ENCODE assay signal across 1 cellular context in the genomic region with DNA sequence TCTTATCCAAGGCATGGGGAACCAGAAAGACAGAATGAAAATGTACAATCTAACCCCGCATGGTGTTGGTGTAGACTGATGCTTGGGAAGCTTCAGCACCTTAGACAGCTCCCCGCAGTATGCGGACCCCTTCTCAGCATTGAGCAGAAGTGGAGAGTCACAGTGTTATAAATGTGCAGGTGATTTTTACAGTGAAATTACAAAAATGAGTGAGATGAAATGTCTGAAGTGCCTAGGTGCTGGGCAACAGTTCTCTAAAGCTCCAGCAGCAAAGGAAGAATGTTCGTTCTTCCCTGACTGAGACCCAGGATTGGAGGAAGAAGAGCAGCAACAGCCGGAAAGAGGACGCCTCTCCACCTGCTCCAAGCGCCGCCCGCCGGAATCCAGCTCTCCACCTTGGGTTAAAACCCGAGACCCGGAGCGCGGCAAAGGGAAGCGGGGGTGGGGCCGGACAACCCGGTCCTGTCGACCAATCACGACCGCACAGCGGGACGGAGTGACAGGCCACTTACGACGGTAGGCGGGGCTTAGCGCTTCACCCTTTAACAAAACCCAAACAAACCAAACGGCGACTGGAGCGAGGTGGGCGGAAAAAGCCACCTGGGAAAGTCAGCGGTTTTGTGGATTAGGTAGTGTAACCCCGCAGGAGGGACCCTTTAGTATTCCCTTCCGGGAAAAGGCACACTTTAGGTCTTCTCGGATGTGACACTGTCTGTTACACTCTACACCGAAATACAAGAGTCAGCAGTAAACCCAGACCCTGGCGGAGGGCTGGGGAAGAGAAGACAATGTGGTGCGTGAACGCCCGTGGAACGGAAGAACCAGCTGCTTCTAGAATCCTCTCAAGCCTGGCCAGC.
TF ChIP-seq lines count a peak whose summit lies in the region.

A gene (minus strand): TSS at position 403 of the 857 bp plus-strand sequence. CDS start 436 bp downstream, outside the sequence.

TF ChIP-seq in K562, 482 proteins besides CTCF, POLR2A, EP300 and RAD21 (continued from another document):
- TF ChIP-seq, protein P1, sequence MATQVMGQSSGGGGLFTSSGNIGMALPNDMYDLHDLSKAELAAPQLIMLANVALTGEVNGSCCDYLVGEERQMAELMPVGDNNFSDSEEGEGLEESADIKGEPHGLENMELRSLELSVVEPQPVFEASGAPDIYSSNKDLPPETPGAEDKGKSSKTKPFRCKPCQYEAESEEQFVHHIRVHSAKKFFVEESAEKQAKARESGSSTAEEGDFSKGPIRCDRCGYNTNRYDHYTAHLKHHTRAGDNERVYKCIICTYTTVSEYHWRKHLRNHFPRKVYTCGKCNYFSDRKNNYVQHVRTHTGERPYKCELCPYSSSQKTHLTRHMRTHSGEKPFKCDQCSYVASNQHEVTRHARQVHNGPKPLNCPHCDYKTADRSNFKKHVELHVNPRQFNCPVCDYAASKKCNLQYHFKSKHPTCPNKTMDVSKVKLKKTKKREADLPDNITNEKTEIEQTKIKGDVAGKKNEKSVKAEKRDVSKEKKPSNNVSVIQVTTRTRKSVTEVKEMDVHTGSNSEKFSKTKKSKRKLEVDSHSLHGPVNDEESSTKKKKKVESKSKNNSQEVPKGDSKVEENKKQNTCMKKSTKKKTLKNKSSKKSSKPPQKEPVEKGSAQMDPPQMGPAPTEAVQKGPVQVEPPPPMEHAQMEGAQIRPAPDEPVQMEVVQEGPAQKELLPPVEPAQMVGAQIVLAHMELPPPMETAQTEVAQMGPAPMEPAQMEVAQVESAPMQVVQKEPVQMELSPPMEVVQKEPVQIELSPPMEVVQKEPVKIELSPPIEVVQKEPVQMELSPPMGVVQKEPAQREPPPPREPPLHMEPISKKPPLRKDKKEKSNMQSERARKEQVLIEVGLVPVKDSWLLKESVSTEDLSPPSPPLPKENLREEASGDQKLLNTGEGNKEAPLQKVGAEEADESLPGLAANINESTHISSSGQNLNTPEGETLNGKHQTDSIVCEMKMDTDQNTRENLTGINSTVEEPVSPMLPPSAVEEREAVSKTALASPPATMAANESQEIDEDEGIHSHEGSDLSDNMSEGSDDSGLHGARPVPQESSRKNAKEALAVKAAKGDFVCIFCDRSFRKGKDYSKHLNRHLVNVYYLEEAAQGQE (CRISPR knock-in tag; IDR thresholded peaks at IDR 0.05; ENCODE audit: low read depth): peak; percentile 91
- TF ChIP-seq, protein P2, sequence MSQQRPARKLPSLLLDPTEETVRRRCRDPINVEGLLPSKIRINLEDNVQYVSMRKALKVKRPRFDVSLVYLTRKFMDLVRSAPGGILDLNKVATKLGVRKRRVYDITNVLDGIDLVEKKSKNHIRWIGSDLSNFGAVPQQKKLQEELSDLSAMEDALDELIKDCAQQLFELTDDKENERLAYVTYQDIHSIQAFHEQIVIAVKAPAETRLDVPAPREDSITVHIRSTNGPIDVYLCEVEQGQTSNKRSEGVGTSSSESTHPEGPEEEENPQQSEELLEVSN (IDR thresholded peaks at IDR 0.05; ENCODE audit: borderline replicate concordance in 1 of 2, extremely low read depth in 1 of 2, insufficient read depth in 1 of 2, insufficient read length in 1 of 2, low read depth in 1 of 2, low read length in 1 of 2, poor library complexity in 1 of 2, severe bottlenecking in 1 of 2): peak; percentile 15 to 82
- TF ChIP-seq ZNF239 (CRISPR knock-in tag; IDR thresholded peaks at IDR 0.05) (no peak), EHMT2 (IDR thresholded peaks at IDR 0.05) (peak; percentile 98), MECOM (CRISPR knock-in tag; IDR thresholded peaks at IDR 0.05) (0 out of 2 replicates have a peak, but pooled peaks have one; percentile 14), ASH1L (IDR thresholded peaks at IDR 0.05; ENCODE audit: borderline replicate concordance, low read depth, partially characterized antibody) (no peak), POLR2AphosphoS5 (IDR thresholded peaks at IDR 0.05; ENCODE audit: control insufficient read depth, insufficient read depth, low read depth, low read length) (no peak), MAFF (IDR thresholded peaks at IDR 0.05; ENCODE audit: low read length) (peak; percentile 49), PML (IDR thresholded peaks at IDR 0.05; ENCODE audit: low read length) (no peak), NCOA6 (IDR thresholded peaks at IDR 0.05) (no peak), KDM2B (CRISPR knock-in tag; IDR thresholded peaks at IDR 0.05) (no peak), CBX1 (IDR thresholded peaks at IDR 0.05; ENCODE audit: low read depth) (0 out of 2 replicates have a peak, but pooled peaks have one; percentile 23), ZNF217 (CRISPR knock-in tag; IDR thresholded peaks at IDR 0.05) (no peak), TEAD4 (IDR thresholded peaks at IDR 0.05; ENCODE audit: low read length) (peak; percentile 61), TEAD4 (CRISPR knock-in tag; IDR thresholded peaks at IDR 0.05; ENCODE audit: borderline replicate concordance) (no peak), ZNF274 (IDR thresholded peaks at IDR 0.05; ENCODE audit: borderline replicate concordance, low read depth, low read length) (no peak), SMAD4 (CRISPR knock-in tag; conservative IDR thresholded peaks at IDR 0.05) (no peak), ZNF316 (IDR thresholded peaks at IDR 0.05) (peak; percentile 55; the same call in 1 of the 2 replicates), TARDBP (IDR thresholded peaks at IDR 0.05) (no peak), SMARCA4 (IDR thresholded peaks at IDR 0.05) (no peak), EGR1 (conservative IDR thresholded peaks at IDR 0.05) (peak; percentile 39; the same call in 1 of the 2 replicates), ZNF589 (CRISPR knock-in tag; IDR thresholded peaks at IDR 0.05; ENCODE audit: low read depth) (no peak), SRSF9 (IDR thresholded peaks at IDR 0.05; ENCODE audit: borderline replicate concordance, low read depth, low read length) (no peak), SP2 (IDR thresholded peaks at IDR 0.05; ENCODE audit: extremely low read depth, low read depth, low read length, poor library complexity, severe bottlenecking) (peak; percentile 22), ZNF644 (tag; IDR thresholded peaks at IDR 0.05; ENCODE audit: low read depth) (no peak), TEAD2 (tag; IDR thresholded peaks at IDR 0.05) (no peak), ESRRA (IDR thresholded peaks at IDR 0.05; ENCODE audit: borderline replicate concordance, low read depth) (no peak), SLC30A9 (CRISPR knock-in tag; IDR thresholded peaks at IDR 0.05) (no peak)
- TF ChIP-seq, protein P3, sequence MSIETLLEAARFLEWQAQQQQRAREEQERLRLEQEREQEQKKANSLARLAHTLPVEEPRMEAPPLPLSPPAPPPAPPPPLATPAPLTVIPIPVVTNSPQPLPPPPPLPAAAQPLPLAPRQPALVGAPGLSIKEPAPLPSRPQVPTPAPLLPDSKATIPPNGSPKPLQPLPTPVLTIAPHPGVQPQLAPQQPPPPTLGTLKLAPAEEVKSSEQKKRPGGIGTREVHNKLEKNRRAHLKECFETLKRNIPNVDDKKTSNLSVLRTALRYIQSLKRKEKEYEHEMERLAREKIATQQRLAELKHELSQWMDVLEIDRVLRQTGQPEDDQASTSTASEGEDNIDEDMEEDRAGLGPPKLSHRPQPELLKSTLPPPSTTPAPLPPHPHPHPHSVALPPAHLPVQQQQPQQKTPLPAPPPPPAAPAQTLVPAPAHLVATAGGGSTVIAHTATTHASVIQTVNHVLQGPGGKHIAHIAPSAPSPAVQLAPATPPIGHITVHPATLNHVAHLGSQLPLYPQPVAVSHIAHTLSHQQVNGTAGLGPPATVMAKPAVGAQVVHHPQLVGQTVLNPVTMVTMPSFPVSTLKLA (conservative IDR thresholded peaks at IDR 0.05): 0 out of 4 replicates have a peak, but pooled peaks of 1 of the 2 experiments have one; percentile 11
- TF ChIP-seq, protein P4, sequence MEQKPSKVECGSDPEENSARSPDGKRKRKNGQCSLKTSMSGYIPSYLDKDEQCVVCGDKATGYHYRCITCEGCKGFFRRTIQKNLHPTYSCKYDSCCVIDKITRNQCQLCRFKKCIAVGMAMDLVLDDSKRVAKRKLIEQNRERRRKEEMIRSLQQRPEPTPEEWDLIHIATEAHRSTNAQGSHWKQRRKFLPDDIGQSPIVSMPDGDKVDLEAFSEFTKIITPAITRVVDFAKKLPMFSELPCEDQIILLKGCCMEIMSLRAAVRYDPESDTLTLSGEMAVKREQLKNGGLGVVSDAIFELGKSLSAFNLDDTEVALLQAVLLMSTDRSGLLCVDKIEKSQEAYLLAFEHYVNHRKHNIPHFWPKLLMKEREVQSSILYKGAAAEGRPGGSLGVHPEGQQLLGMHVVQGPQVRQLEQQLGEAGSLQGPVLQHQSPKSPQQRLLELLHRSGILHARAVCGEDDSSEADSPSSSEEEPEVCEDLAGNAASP (IDR thresholded peaks at IDR 0.05): no peak
- TF ChIP-seq, protein P5, sequence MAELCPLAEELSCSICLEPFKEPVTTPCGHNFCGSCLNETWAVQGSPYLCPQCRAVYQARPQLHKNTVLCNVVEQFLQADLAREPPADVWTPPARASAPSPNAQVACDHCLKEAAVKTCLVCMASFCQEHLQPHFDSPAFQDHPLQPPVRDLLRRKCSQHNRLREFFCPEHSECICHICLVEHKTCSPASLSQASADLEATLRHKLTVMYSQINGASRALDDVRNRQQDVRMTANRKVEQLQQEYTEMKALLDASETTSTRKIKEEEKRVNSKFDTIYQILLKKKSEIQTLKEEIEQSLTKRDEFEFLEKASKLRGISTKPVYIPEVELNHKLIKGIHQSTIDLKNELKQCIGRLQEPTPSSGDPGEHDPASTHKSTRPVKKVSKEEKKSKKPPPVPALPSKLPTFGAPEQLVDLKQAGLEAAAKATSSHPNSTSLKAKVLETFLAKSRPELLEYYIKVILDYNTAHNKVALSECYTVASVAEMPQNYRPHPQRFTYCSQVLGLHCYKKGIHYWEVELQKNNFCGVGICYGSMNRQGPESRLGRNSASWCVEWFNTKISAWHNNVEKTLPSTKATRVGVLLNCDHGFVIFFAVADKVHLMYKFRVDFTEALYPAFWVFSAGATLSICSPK (IDR thresholded peaks at IDR 0.05; ENCODE audit: borderline replicate concordance): no peak
- TF ChIP-seq, protein P6, sequence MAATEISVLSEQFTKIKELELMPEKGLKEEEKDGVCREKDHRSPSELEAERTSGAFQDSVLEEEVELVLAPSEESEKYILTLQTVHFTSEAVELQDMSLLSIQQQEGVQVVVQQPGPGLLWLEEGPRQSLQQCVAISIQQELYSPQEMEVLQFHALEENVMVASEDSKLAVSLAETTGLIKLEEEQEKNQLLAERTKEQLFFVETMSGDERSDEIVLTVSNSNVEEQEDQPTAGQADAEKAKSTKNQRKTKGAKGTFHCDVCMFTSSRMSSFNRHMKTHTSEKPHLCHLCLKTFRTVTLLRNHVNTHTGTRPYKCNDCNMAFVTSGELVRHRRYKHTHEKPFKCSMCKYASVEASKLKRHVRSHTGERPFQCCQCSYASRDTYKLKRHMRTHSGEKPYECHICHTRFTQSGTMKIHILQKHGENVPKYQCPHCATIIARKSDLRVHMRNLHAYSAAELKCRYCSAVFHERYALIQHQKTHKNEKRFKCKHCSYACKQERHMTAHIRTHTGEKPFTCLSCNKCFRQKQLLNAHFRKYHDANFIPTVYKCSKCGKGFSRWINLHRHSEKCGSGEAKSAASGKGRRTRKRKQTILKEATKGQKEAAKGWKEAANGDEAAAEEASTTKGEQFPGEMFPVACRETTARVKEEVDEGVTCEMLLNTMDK (IDR thresholded peaks at IDR 0.05; ENCODE audit: borderline replicate concordance, insufficient read depth, low read depth, low read length, poor library complexity, severe bottlenecking): peak; percentile 41
- TF ChIP-seq, protein P7, sequence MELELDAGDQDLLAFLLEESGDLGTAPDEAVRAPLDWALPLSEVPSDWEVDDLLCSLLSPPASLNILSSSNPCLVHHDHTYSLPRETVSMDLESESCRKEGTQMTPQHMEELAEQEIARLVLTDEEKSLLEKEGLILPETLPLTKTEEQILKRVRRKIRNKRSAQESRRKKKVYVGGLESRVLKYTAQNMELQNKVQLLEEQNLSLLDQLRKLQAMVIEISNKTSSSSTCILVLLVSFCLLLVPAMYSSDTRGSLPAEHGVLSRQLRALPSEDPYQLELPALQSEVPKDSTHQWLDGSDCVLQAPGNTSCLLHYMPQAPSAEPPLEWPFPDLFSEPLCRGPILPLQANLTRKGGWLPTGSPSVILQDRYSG (tag; conservative IDR thresholded peaks at IDR 0.05; ENCODE audit: low read depth): no peak
- TF ChIP-seq, protein P8, sequence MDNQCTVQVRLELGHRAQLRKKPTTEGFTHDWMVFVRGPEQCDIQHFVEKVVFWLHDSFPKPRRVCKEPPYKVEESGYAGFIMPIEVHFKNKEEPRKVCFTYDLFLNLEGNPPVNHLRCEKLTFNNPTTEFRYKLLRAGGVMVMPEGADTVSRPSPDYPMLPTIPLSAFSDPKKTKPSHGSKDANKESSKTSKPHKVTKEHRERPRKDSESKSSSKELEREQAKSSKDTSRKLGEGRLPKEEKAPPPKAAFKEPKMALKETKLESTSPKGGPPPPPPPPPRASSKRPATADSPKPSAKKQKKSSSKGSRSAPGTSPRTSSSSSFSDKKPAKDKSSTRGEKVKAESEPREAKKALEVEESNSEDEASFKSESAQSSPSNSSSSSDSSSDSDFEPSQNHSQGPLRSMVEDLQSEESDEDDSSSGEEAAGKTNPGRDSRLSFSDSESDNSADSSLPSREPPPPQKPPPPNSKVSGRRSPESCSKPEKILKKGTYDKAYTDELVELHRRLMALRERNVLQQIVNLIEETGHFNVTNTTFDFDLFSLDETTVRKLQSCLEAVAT (IDR thresholded peaks at IDR 0.05): no peak
- TF ChIP-seq, protein P9, sequence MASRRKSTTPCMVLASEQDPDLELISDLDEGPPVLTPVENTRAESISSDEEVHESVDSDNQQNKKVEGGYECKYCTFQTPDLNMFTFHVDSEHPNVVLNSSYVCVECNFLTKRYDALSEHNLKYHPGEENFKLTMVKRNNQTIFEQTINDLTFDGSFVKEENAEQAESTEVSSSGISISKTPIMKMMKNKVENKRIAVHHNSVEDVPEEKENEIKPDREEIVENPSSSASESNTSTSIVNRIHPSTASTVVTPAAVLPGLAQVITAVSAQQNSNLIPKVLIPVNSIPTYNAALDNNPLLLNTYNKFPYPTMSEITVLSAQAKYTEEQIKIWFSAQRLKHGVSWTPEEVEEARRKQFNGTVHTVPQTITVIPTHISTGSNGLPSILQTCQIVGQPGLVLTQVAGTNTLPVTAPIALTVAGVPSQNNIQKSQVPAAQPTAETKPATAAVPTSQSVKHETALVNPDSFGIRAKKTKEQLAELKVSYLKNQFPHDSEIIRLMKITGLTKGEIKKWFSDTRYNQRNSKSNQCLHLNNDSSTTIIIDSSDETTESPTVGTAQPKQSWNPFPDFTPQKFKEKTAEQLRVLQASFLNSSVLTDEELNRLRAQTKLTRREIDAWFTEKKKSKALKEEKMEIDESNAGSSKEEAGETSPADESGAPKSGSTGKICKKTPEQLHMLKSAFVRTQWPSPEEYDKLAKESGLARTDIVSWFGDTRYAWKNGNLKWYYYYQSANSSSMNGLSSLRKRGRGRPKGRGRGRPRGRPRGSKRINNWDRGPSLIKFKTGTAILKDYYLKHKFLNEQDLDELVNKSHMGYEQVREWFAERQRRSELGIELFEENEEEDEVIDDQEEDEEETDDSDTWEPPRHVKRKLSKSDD (conservative IDR thresholded peaks at IDR 0.05; ENCODE audit: low read length): no peak
TF ChIP-seq in K562: peak in this region for 25.
